Comparison of ENCODE assay signal across 30 cellular contexts in genomic region chr4:86919824-86920223, GRCh38. TPM values are rescaled to one million over a fixed set of nuclear protein-coding genes. Genes with fewer than 3 reads are reported as not detected.
A peak's percentile ranks its signal among the peaks of the same experiment; 100 is the strongest.
DNase-seq lines count a peak whose midpoint lies in the region; ATAC-seq and TF ChIP-seq lines count a peak whose summit lies in the region.
"Had no signal": no experiment of that assay in that cellular context is flagged by ENCODE, and none has a peak within 500 bp of the region (broad histone marks: within the 10 kb centered on the region; RNA-seq: fewer than 3 reads in every experiment).

No MANE protein-coding gene starts in this region.

- no peaks in the 10 kb centered on the region for H4K20me1 ChIP-seq in IMR-90 (ENCODE audit: insufficient read depth, low read length)

- peak overlapping the region; percentile 67 for H2BK5ac ChIP-seq in IMR-90 (ENCODE audit: low read depth, low read length, poor library complexity, severe bottlenecking)

- peaks cover 2% of the 10 kb centered on the region; the same call in 1 of the 2 replicates for H3K4me1 ChIP-seq in IMR-90 (ENCODE audit: control insufficient read depth, insufficient read depth, low read length)
- H3K4me1 ChIP-seq: prostate gland had no signal

- POLR2A ChIA-PET in IMR-90 (lab: Charles Lee; ENCODE audit: unreplicated experiment) = no interaction called here

- no peaks in the 10 kb centered on the region for H3K36me3 ChIP-seq in IMR-90 (ENCODE audit: control insufficient read depth, insufficient read depth, low read length)
- H3K36me3 ChIP-seq: left ventricle myocardium inferior, prostate gland, right lobe of liver, thyroid gland had no signal

- no peak overlapping the region for H2AK9ac ChIP-seq in IMR-90 (replicated peaks; ENCODE audit: low read depth, low read length, poor library complexity)

- 0 out of 2 replicates have a peak overlapping the region, but pooled peaks have one; percentile 44 for H2AK5ac ChIP-seq in IMR-90 (ENCODE audit: low read depth, low read length)

- no peak overlapping the region; a peak in 1 of 4 replicates for H4K8ac ChIP-seq in IMR-90 (ENCODE audit: low read depth in 2 of 2, low read length in 2 of 2)

- dilution Hi-C loops in IMR-90 (cut with HindIII; ENCODE audit: low sequenced_read_pairs, unreplicated experiment) = no loop called here

- WGBS in IMR-90 (ENCODE audit: extremely low coverage in 2 of 2, insufficient read length in 1 of 2), 2 experiments = 100% methylated on average over 1 of the region's 1 CpG; no CpG with 5 or more reads in 1 of the 2 experiments

- ATAC-seq in IMR-90 (ENCODE audit: low read depth) (peak; percentile 24; the same call in 1 of the 2 replicates), HG03139 (IDR thresholded peaks at IDR 0.05; ENCODE audit: unreplicated experiment) (no peak)
- ATAC-seq: activated T-cell treated with anti-CD3 and anti-CD28 coated beads, Interleukin-2, amount 50 U/mL, for 72 hours; HepG2; naive thymus-derived CD4-positive, alpha-beta T cell; right lobe of liver had no signal

- DNase-seq in IMR-90 = peak; percentile 24
- peak; percentile 54 for DNase-seq in choroid plexus epithelial cell (ENCODE audit: low read depth)
- peak; percentile 28 for DNase-seq in kidney tubule cell (ENCODE audit: low spot score)
- no peak for DNase-seq in NCI-H748 treated with DMSO at 0.1 percent for 48 hours (lab: John Stamatoyannopoulos, UW)
- no peak for DNase-seq in hepatic stellate cell (ENCODE audit: low spot score)
- DNase-seq in GM03348 (ENCODE audit: low spot score) = no peak
- DNase-seq: activated CD4-positive, alpha-beta T cell treated with anti-CD3 and anti-CD28 coated beads, Interleukin-2, amount 50 U/mL, for 48 hours; activated CD4-positive, CD25-positive, alpha-beta regulatory T cell treated with anti-CD3 and anti-CD28 coated beads, Interleukin-2, amount 50 U/mL, for 72 hours; activated T-cell treated with anti-CD3 and anti-CD28 coated beads, Interleukin-2, amount 50 U/mL, for 72 hours; CD4-positive, CD25-positive, alpha-beta regulatory T cell; DND-41; glutamatergic neuron; H7; islet precursor cell; Kasumi-1; left ventricle myocardium inferior; naive thymus-derived CD4-positive, alpha-beta T cell; NCI-H146; NCI-H2107; NCI-H446; right lobe of liver; SIG-M5; stimulated activated CD4-positive, alpha-beta T cell treated with anti-CD3 and anti-CD28 coated beads, Interleukin-12 subunit alpha, Interleukin-12 subunit beta, amount 100 ng/mL, for 4 hours; stimulated activated CD4-positive, alpha-beta T cell treated with anti-CD3 and anti-CD28 coated beads, Interleukin-2, amount 100 ng/mL, for 48 hours; stomach; thyroid gland had no signal

- H2BK20ac ChIP-seq in IMR-90 (ENCODE audit: low read depth, low read length) = peak overlapping the region; percentile 51; the same call in 1 of the 2 replicates

- no peak for TF ChIP-seq POLR2A in IMR-90 (IDR thresholded peaks at IDR 0.05; ENCODE audit: low read depth, low read length)

- no peak for TF ChIP-seq RAD21 in IMR-90 (IDR thresholded peaks at IDR 0.05; ENCODE audit: low read length)

- H3K27ac ChIP-seq in IMR-90 (ENCODE audit: insufficient read depth, low read length) = no peak overlapping the region
- H3K27ac ChIP-seq: left ventricle myocardium inferior, prostate gland, right lobe of liver, stomach, thyroid gland had no signal

- no peak overlapping the region for H2AFZ ChIP-seq in IMR-90 (replicated peaks; ENCODE audit: low read length, poor library complexity)

- H4K5ac ChIP-seq in IMR-90 (ENCODE audit: low read depth, low read length) = peak overlapping the region; percentile 21; the same call in 1 of the 2 replicates

- H4K91ac ChIP-seq in IMR-90 (ENCODE audit: insufficient read depth, low read depth, low read length) = no peak overlapping the region

- H3K9me3 ChIP-seq in IMR-90 (ENCODE audit: control insufficient read depth, insufficient read depth, low read length) = no peaks in the 10 kb centered on the region
- H3K9me3 ChIP-seq: left ventricle myocardium inferior, prostate gland, right lobe of liver, stomach, thyroid gland had no signal

- peak overlapping the region; percentile 64; the same call in 1 of the 2 replicates for H3K14ac ChIP-seq in IMR-90 (replicated peaks; ENCODE audit: low read depth, low read length)

- no peak for TF ChIP-seq CTCF in IMR-90 (conservative IDR thresholded peaks at IDR 0.05; ENCODE audit: low read depth, low read length)
- TF ChIP-seq CTCF in choroid plexus epithelial cell (conservative IDR thresholded peaks at IDR 0.05; ENCODE audit: low read depth, low read length) = no peak

- 0 out of 2 replicates have a peak overlapping the region, but pooled peaks have one; percentile 38 for H3K56ac ChIP-seq in IMR-90 (ENCODE audit: extremely low read depth, insufficient read depth, low read length)

- H3K4me2 ChIP-seq in IMR-90 (ENCODE audit: low read depth, low read length) = no peak overlapping the region

- in situ Hi-C loops in IMR-90 (cut with MboI; ENCODE audit: low sequenced_read_pairs) = loop anchor here (5.0 to 25.0 kb wide), 3 partner anchors 172 to 542 kb away; no protein-coding TSS in a partner anchor

- H3K18ac ChIP-seq in IMR-90 (ENCODE audit: low read depth, low read length) = peak overlapping the region; percentile 27; the same call in 1 of the 2 replicates

- H3K23ac ChIP-seq in IMR-90 (ENCODE audit: low read depth, low read length) = no peak overlapping the region

- peak overlapping the region; percentile 39; the same call in 1 of the 2 replicates for H2BK120ac ChIP-seq in IMR-90 (ENCODE audit: low read depth, low read length)

- intact Hi-C loops in IMR-90 (cut with micrococcal nuclease) = loop anchor here (5.0 to 10.0 kb wide), 2 partner anchors 205 to 302 kb away; partner anchors contain the start of gene KLHL8

- H2BK15ac ChIP-seq in IMR-90 (ENCODE audit: low read depth, low read length) = peak overlapping the region; percentile 61; the same call in 1 of the 3 replicates

- CTCF ChIA-PET in IMR-90 (lab: Yijun Ruan, JAX) = interaction anchor here (0.5 to 1.1 kb wide), 4 partner anchors 42 to 1124 kb away, joined by 3 to 4 read pairs (median 4); no protein-coding TSS in a partner anchor

- peak overlapping the region; percentile 39; the same call in 1 of the 2 replicates for H3K4ac ChIP-seq in IMR-90 (ENCODE audit: low read depth, low read length)

- H3K4me3 ChIP-seq in IMR-90 (ENCODE audit: insufficient read depth, low read depth, low read length) = no peak overlapping the region
- H3K4me3 ChIP-seq in choroid plexus epithelial cell (ENCODE audit: low read depth, low read length) = no peak overlapping the region
- H3K4me3 ChIP-seq: left ventricle myocardium inferior, prostate gland, right lobe of liver, stomach, thyroid gland had no signal

- no TSS peak for BruUV-seq in IMR-90 (replicated peaks; lab: Mats Ljungman, UMichigan)

- no peak overlapping the region for H3K9ac ChIP-seq in IMR-90 (ENCODE audit: low read depth, low read length)

- H3K27me3 ChIP-seq in IMR-90 (ENCODE audit: control insufficient read depth, insufficient read depth, low read length) = no peaks in the 10 kb centered on the region
- H3K27me3 ChIP-seq: right lobe of liver, stomach, thyroid gland had no signal

- no peaks in the 10 kb centered on the region; a peak in 1 of 4 replicates for H3K79me1 ChIP-seq in IMR-90 (ENCODE audit: low read depth in 1 of 2, low read length in 2 of 2)

- H3K9me1 ChIP-seq in IMR-90 (ENCODE audit: insufficient read depth, low read length) = no peaks in the 10 kb centered on the region; the same call in 1 of the 2 replicates

TF ChIP-seq in IMR-90, 13 proteins besides CTCF, POLR2A, EP300 and RAD21:
- TF ChIP-seq NFE2L2 (IDR thresholded peaks at IDR 0.05; ENCODE audit: low read depth, low read length) (no peak), CEBPB (IDR thresholded peaks at IDR 0.05; ENCODE audit: low read depth, low read length) (peak; percentile 37; the same call in 1 of the 2 replicates)
TF ChIP-seq in IMR-90: peak in this region for 1.

RNA-seq across cellular contexts. Expression of gene AFF1, which starts 15.0 kb away (rescaled TPM):
- total RNA-seq in IMR-90 (2012; rRNA removed) = 7.0 and 10.8 TPM in 2 replicates
- 9.6 and 11.4 TPM in 2 replicates for polyA plus RNA-seq in IMR-90 (2012; rRNA removed)
- polyA plus RNA-seq in IMR-90 (2012; cell fraction: cytosol; rRNA removed) = 1.8 and 3.5 TPM in 2 replicates
- polyA plus RNA-seq in IMR-90 (2012; cell fraction: nucleus; rRNA removed; ENCODE audit: low replicate concordance) = 6.8 and 17.8 TPM in 2 replicates

RNA-seq across cellular contexts. Expression of gene C4orf36, which starts 27.6 kb away (rescaled TPM):
- 0.18 and 0.28 TPM in 2 replicates for total RNA-seq in IMR-90 (2012; rRNA removed)
- 0.29 and 0.41 TPM in 2 replicates for polyA plus RNA-seq in IMR-90 (2012; rRNA removed)
- polyA plus RNA-seq in IMR-90 (2012; cell fraction: cytosol; rRNA removed) = 0.76 TPM in 1 of 2 replicates, not detected in the other
- polyA plus RNA-seq in IMR-90 (2012; cell fraction: nucleus; rRNA removed; ENCODE audit: low replicate concordance) = 0.08 and 0.53 TPM in 2 replicates
- total RNA-seq: CD4-positive, CD25-positive, alpha-beta regulatory T cell; HepG2; naive thymus-derived CD4-positive, alpha-beta T cell; T-helper 2 cell treated with Interferon-gamma antibody and Interleukin-4, amounts not matched to agents 100 ng/mL and 5 ng/mL, for 36 hours had no signal
- polyA plus RNA-seq: CD4-positive, CD25-positive, alpha-beta regulatory T cell; naive thymus-derived CD4-positive, alpha-beta T cell had no signal

Comparison
In these comparisons a context has a peak if more than half of its experiments do, and no peak if none do; other contexts are left out.
1. DNase-seq: peak in IMR-90 (single experiment), choroid plexus epithelial cell (single experiment) and kidney tubule cell (single experiment); none in NCI-H748 treated with DMSO at 0.1 percent for 48 hours (single experiment), hepatic stellate cell (single experiment) and GM03348 (single experiment).